In genomic region chr7:22350466-22351328, GRCh38 we compare ENCODE assay signal across 9 cellular contexts. TPM values are rescaled to one million over a fixed set of nuclear protein-coding genes. Genes with fewer than 3 reads are reported as not detected.
DNase-seq lines count a peak whose midpoint lies in the region; ATAC-seq and TF ChIP-seq lines count a peak whose summit lies in the region.
"Had no signal": no experiment of that assay in that cellular context is flagged by ENCODE, and none has a peak within 500 bp of the region (broad histone marks: within the 10 kb centered on the region; RNA-seq: fewer than 3 reads in every experiment).

No MANE protein-coding gene starts in this region.

- H3K4me1 ChIP-seq in psoas muscle = no peaks in the 10 kb centered on the region

- no peak overlapping the region for H3K4me3 ChIP-seq in psoas muscle
- H3K4me3 ChIP-seq: lung had no signal

- whole genome bisulfite sequencing in psoas muscle, 3 donors = 63 to 79% (median 74%) methylated on average over 2 of the region's 2 CpGs

- intact Hi-C loops in psoas muscle (cut with DNase I) = no loop called here

- H3K36me3 ChIP-seq in psoas muscle (ENCODE audit: insufficient read depth in 1 of 2, low read depth in 1 of 2) = no peaks in the 10 kb centered on the region

- DNase-seq in NCI-H146 (lab: John Stamatoyannopoulos, UW) (peak; percentile 26), NCI-H146 treated with DMSO at 0.1 percent for 48 hours (lab: John Stamatoyannopoulos, UW; ENCODE audit: unreplicated experiment) (no peak), psoas muscle (no peak), AML-193 (lab: John Stamatoyannopoulos, UW) (no peak)
- DNase-seq in stimulated activated naive CD8-positive, alpha-beta T cell treated with anti-CD3 and anti-CD28 coated beads, Interleukin-15, Interleukin-2, amounts not matched to agents 100 U/mL and 50 U/mL, for 24 hours = no peak
- no peak for DNase-seq in activated naive CD4-positive, alpha-beta T cell treated with Interleukin-2 at 50 U/mL for 16 hours

- H3K27ac ChIP-seq in psoas muscle = no peak overlapping the region

- TF ChIP-seq CTCF in psoas muscle (IDR thresholded peaks at IDR 0.05) = no peak

- peaks cover 2 to 16% (median 3%) of the 10 kb centered on the region in 3 donors for H3K27me3 ChIP-seq in psoas muscle (ENCODE audit: insufficient read depth in 3 of 3, low read length in 2 of 3)

- no peaks in the 10 kb centered on the region for H3K9me3 ChIP-seq in psoas muscle

- peak; percentile 47 for ATAC-seq in HG03045 (IDR thresholded peaks at IDR 0.05; ENCODE audit: unreplicated experiment)
- ATAC-seq in SK-N-SH treated with all-trans-retinoic acid at 6 μM for 48 hours = peak; percentile 93
- ATAC-seq in psoas muscle = peak in 3 of 4 donors; percentile 35 to 48 (median 36)
- no peak for ATAC-seq in stimulated activated naive CD8-positive, alpha-beta T cell treated with anti-CD3 and anti-CD28 coated beads, Interleukin-15, Interleukin-2, amounts not matched to agents 100 U/mL and 50 U/mL, for 24 hours

TF ChIP-seq in SK-N-SH treated with all-trans-retinoic acid at 6 μM for 48 hours, 23 proteins besides CTCF, POLR2A, EP300 and RAD21:
- peak; percentile 87; the same call in 1 of the 2 replicates for TF ChIP-seq SNAI2 (CRISPR knock-in tag; IDR thresholded peaks at IDR 0.05)
- peak; percentile 89 for TF ChIP-seq CREB5 (CRISPR knock-in tag; IDR thresholded peaks at IDR 0.05; ENCODE audit: low read depth)
- TF ChIP-seq TOX (CRISPR knock-in tag; IDR thresholded peaks at IDR 0.05; ENCODE audit: borderline replicate concordance) = no peak
- no peak for TF ChIP-seq ZNF8 (CRISPR knock-in tag; IDR thresholded peaks at IDR 0.05)
- peak; percentile 86; the same call in 1 of the 2 replicates for TF ChIP-seq PPARA (CRISPR knock-in tag; IDR thresholded peaks at IDR 0.05; ENCODE audit: borderline replicate concordance)
- TF ChIP-seq CSRNP3 (CRISPR knock-in tag; IDR thresholded peaks at IDR 0.05) = peak; percentile 90; the same call in 1 of the 2 replicates
- peak; percentile 92 for TF ChIP-seq ESRRG (CRISPR knock-in tag; IDR thresholded peaks at IDR 0.05)
- TF ChIP-seq PATZ1 (CRISPR knock-in tag; IDR thresholded peaks at IDR 0.05; ENCODE audit: borderline replicate concordance) = peak; percentile 63; the same call in 1 of the 2 replicates
- TF ChIP-seq RARB (CRISPR knock-in tag; IDR thresholded peaks at IDR 0.05) = no peak
- no peak for TF ChIP-seq OSR1 (CRISPR knock-in tag; IDR thresholded peaks at IDR 0.05)
- peak; percentile 83; the same call in 1 of the 2 replicates for TF ChIP-seq ZFP3 (CRISPR knock-in tag; IDR thresholded peaks at IDR 0.05)
- TF ChIP-seq CSDC2 (CRISPR knock-in tag; IDR thresholded peaks at IDR 0.05) = peak; percentile 41; the same call in 1 of the 2 replicates
- peak; percentile 99 for TF ChIP-seq ISL1 (CRISPR knock-in tag; IDR thresholded peaks at IDR 0.05)
- no peak for TF ChIP-seq ARNTL (CRISPR knock-in tag; IDR thresholded peaks at IDR 0.05; ENCODE audit: borderline replicate concordance, low read depth)
- peak; percentile 65; the same call in 1 of the 2 replicates for TF ChIP-seq ZNF565 (CRISPR knock-in tag; conservative IDR thresholded peaks at IDR 0.05; ENCODE audit: low read depth)
- TF ChIP-seq TSHZ2 (CRISPR knock-in tag; IDR thresholded peaks at IDR 0.05) = peak; percentile 97
- TF ChIP-seq POU6F1 (CRISPR knock-in tag; IDR thresholded peaks at IDR 0.05; ENCODE audit: borderline replicate concordance, low read depth) = peak; percentile 16; the same call in 1 of the 2 replicates
- TF ChIP-seq GLIS3 (CRISPR knock-in tag; IDR thresholded peaks at IDR 0.05) = peak; percentile 97
- peak; percentile 86 for TF ChIP-seq ZC3H10 (CRISPR knock-in tag; IDR thresholded peaks at IDR 0.05)
- peak; percentile 48; the same call in 1 of the 2 replicates for TF ChIP-seq ZFP30 (CRISPR knock-in tag; IDR thresholded peaks at IDR 0.05)
- TF ChIP-seq BACH2 (CRISPR knock-in tag; IDR thresholded peaks at IDR 0.05; ENCODE audit: borderline replicate concordance) = peak; percentile 63; the same call in 1 of the 2 replicates
- TF ChIP-seq TCF4 (CRISPR knock-in tag; IDR thresholded peaks at IDR 0.05; ENCODE audit: borderline replicate concordance) = peak; percentile 87; the same call in 1 of the 2 replicates
- TF ChIP-seq ZNF70 (CRISPR knock-in tag; IDR thresholded peaks at IDR 0.05) = peak; percentile 34; the same call in 1 of the 2 replicates

RNA-seq across cellular contexts. Expression of gene RAPGEF5, which starts 6.3 kb away (rescaled TPM):
- total RNA-seq in psoas muscle = 10 to 100 TPM in 1 of 4 donors, 1 to 10 TPM in 3; 5.5 to 10.8 (median 8.1) TPM
- polyA plus RNA-seq in psoas muscle = 1 to 10 TPM; 2.6 to 3.6 (median 3.6) TPM
